27 cellular contexts compared by ENCODE assay signal in the genomic region with DNA sequence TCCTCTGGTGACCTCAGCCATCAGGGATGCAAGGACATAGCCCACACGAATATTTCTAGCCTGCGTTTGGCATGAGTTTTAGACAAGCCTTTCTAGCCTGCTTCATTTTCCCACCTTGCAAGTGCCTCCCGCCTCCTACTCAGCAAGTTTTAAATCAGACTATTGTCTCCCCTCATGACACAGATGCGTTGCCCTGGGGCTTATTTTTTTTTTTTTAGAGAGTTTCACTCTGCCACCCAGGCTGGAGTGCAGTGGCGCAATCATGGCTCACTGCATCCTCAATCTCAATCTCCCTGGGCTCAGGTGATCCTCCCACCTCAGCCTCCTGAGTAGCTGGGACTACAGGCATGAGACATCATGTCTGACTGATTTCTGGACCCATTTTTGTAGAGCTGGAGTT. TPM values are rescaled to one million over a fixed set of nuclear protein-coding genes. Genes with fewer than 3 reads are reported as not detected.
A peak's percentile ranks its signal among the peaks of the same experiment; 100 is the strongest.
DNase-seq lines count a peak whose midpoint lies in the region; ATAC-seq, FAIRE-seq and TF ChIP-seq lines count a peak whose summit lies in the region.
"Had no signal": no experiment of that assay in that cellular context is flagged by ENCODE, and none has a peak within 500 bp of the region (broad histone marks: within the 10 kb centered on the region; RNA-seq: fewer than 3 reads in every experiment).

No MANE protein-coding gene starts in this region.

- H3K4me2 ChIP-seq in GM23248 (ENCODE audit: unreplicated experiment) (no peak overlapping the region), IMR-90 (ENCODE audit: low read depth, low read length) (no peak overlapping the region), H1 (ENCODE audit: insufficient read depth in 1 of 2, low read depth in 2 of 2, low read length in 2 of 2) (no peak overlapping the region), neuronal stem cell (ENCODE audit: insufficient read depth, low read length, poor library complexity, severe bottlenecking) (no peak overlapping the region)
- H3K4me2 ChIP-seq: A549, PC-9 had no signal

- ATAC-seq in IMR-90 (ENCODE audit: low read depth), result no peak
- no peak for ATAC-seq in T-helper 17 cell
- no peak for ATAC-seq in lower lobe of right lung
- ATAC-seq: A549, HCT116, Right ventricle myocardium inferior had no signal

- H4K5ac ChIP-seq in IMR-90 (ENCODE audit: low read depth, low read length) (no peak overlapping the region; the same call in 1 of the 2 replicates), H1 (ENCODE audit: insufficient read length, low read depth, low read length) (no peak overlapping the region)

- H4K20me1 ChIP-seq in GM23248 (ENCODE audit: insufficient read depth) (no peaks in the 10 kb centered on the region), IMR-90 (ENCODE audit: insufficient read depth, low read length) (no peaks in the 10 kb centered on the region), H1 (replicated peaks in 1 of 2; ENCODE audit: control insufficient read depth in 1 of 2, insufficient read depth in 2 of 2, low read length in 2 of 2) (no peaks in the 10 kb centered on the region)
- H4K20me1 ChIP-seq: BLaER1 treated with 17β-estradiol and CSF1 and Interleukin-3, amounts not matched to agents 10 nM and 100 nM had no signal

- H4K8ac ChIP-seq in IMR-90 (ENCODE audit: low read depth in 2 of 2, low read length in 2 of 2) (no peak overlapping the region), H1 (ENCODE audit: extremely low read depth, insufficient read depth, low read length) (no peak overlapping the region), neuronal stem cell (ENCODE audit: low read depth, low read length) (no peak overlapping the region)

- H3K9me1 ChIP-seq in IMR-90 (ENCODE audit: insufficient read depth, low read length), result peaks cover 8% of the 10 kb centered on the region

- H3K4me1 ChIP-seq in GM23248 (ENCODE audit: insufficient read depth) (peaks cover 12% of the 10 kb centered on the region), IMR-90 (ENCODE audit: control insufficient read depth, insufficient read depth, low read length) (peaks cover 14% of the 10 kb centered on the region; the same call in 1 of the 2 replicates), H1 (replicated peaks in 1 of 4; ENCODE audit: control insufficient read depth in 3 of 4, insufficient read depth in 4 of 4, low read length in 3 of 4) (peaks cover 0 to 7% (median 0%) of the 10 kb centered on the region in 4 experiments; a peak in 1 of 7 replicates), neuronal stem cell (ENCODE audit: control insufficient read depth in 2 of 2, insufficient read depth in 1 of 2, low read depth in 1 of 2, low read length in 2 of 2) (peaks cover 8 to 9% of the 10 kb centered on the region in 2 donors), lower lobe of right lung (peaks cover 13% of the 10 kb centered on the region)
- H3K4me1 ChIP-seq: SJCRH30 had no signal

- peaks cover 7% of the 10 kb centered on the region for H3K36me3 Mint-ChIP-seq in T-helper 17 cell (ENCODE audit: low read depth)

- H3K23me2 ChIP-seq in H1 (ENCODE audit: low read depth, low read length), result no peaks in the 10 kb centered on the region

- 0 out of 2 replicates have a peak, but pooled peaks cover 11% of the 10 kb centered on the region for H3F3A ChIP-seq in GM23248 (ENCODE audit: insufficient read depth)

- H2BK120ac ChIP-seq in IMR-90 (ENCODE audit: low read depth, low read length) (no peak overlapping the region), H1 (replicated peaks; ENCODE audit: low read depth, low read length) (no peak overlapping the region), neuronal stem cell (ENCODE audit: low read depth, low read length) (peak overlapping the region; percentile 7)

- H3K4me3 ChIP-seq in GM23248 (no peak overlapping the region), IMR-90 (ENCODE audit: insufficient read depth, low read depth, low read length) (no peak overlapping the region), H1 (ENCODE audit: extremely low read depth in 1 of 4, insufficient read depth in 2 of 4, low read depth in 3 of 4, low read length in 4 of 4) (no peak overlapping the region), neuronal stem cell (ENCODE audit: low read length in 2 of 2) (no peak overlapping the region), lower lobe of right lung (no peak overlapping the region)
- H3K4me3 ChIP-seq: A549; BLaER1 treated with 17β-estradiol and CSF1 and Interleukin-3, amounts not matched to agents 10 nM and 100 nM; PC-9; SJCRH30 had no signal

- H3K14ac ChIP-seq in IMR-90 (replicated peaks; ENCODE audit: low read depth, low read length) (no peak overlapping the region), H1 (ENCODE audit: insufficient read length) (no peak overlapping the region), neuronal stem cell (ENCODE audit: low read length) (peak overlapping the region; percentile 47)

- TF ChIP-seq CTCF in IMR-90 (conservative IDR thresholded peaks at IDR 0.05; ENCODE audit: low read depth, low read length) (no peak), H1 (IDR thresholded peaks at IDR 0.05; ENCODE audit: control extremely low read depth in 1 of 3, insufficient read depth in 1 of 3, low read depth in 1 of 3, low read length in 3 of 3) (no peak), lower lobe of right lung (IDR thresholded peaks at IDR 0.05) (no peak)

- H3K4me1 Mint-ChIP-seq in T-helper 17 cell, result peaks cover 8% of the 10 kb centered on the region

- DNase-seq in GM23248 (peak; percentile 16), IMR-90 (no peak), H1 (ENCODE audit: low read depth in 1 of 2, low spot score in 2 of 2) (no peak), neuronal stem cell (ENCODE audit: low spot score) (no peak), NCI-H2081 (lab: John Stamatoyannopoulos, UW) (no peak), T-helper 17 cell (no peak), lower lobe of right lung (no peak)
- DNase-seq: AML-193; CD4-positive, alpha-beta T cell; DMS53; NCI-H1092; NCI-H1417 treated with DMSO at 0.1 percent for 48 hours; NCI-H1694 treated with DMSO at 0.1 percent for 48 hours; NCI-H446 treated with DMSO at 0.1 percent for 48 hours; NCI-H526; NCI-H82; NK-92 treated with Interleukin-12 subunit alpha and Interleukin-12 subunit beta, amount 100 ng/mL, for 24 hours; PC-9; SJCRH30 had no signal

- peaks cover 95% of the 10 kb centered on the region for H3K27me3 Mint-ChIP-seq in T-helper 17 cell

- H2BK20ac ChIP-seq in IMR-90 (ENCODE audit: low read depth, low read length) (no peak overlapping the region), H1 (ENCODE audit: low read length) (no peak overlapping the region)

- no peak for FAIRE-seq in H1 (lab: Jason Lieb, UNC)
- FAIRE-seq: A549 had no signal

- POLR2A ChIA-PET in IMR-90 (lab: Charles Lee; ENCODE audit: unreplicated experiment), result no interaction called here
- POLR2A ChIA-PET in H1 (lab: Charles Lee; ENCODE audit: partially characterized antibody), result no interaction called here

- no peak overlapping the region for H2BK15ac ChIP-seq in IMR-90 (ENCODE audit: low read depth, low read length)
- no peak overlapping the region for H2BK15ac ChIP-seq in H1 (ENCODE audit: low read length)
- H2BK15ac ChIP-seq in neuronal stem cell (ENCODE audit: low read length), result no peak overlapping the region

- WGBS in GM23248 (ENCODE audit: low coverage in 1 of 2, low lambda C conversion rate in 2 of 2, missing lambda C conversion rate in 2 of 2), 2 experiments, result 87% methylated on average over 5 of the region's 5 CpGs
- WGBS in IMR-90 (ENCODE audit: extremely low coverage in 2 of 2, insufficient read length in 1 of 2), 2 experiments, result 77% methylated on average over 3 of the region's 5 CpGs; no CpG with 5 or more reads in 1 of the 2 experiments
- 82% methylated on average over 5 of the region's 5 CpGs; no CpG with 5 or more reads in 1 of the 2 experiments for WGBS in H1 (ENCODE audit: extremely low coverage in 1 of 2, insufficient coverage in 1 of 2, insufficient read length in 1 of 2, insufficient replicate concordance in 2 of 2, low coverage in 1 of 2, low lambda C conversion rate in 2 of 2, missing lambda C conversion rate in 1 of 2), 2 experiments
- WGBS in neuronal stem cell (ENCODE audit: extremely low coverage in 2 of 2, insufficient read length in 2 of 2, insufficient replicate concordance in 1 of 2), 2 donors, result no CpG with 5 or more reads among the region's 5 CpGs

- no peak overlapping the region for H3K18ac ChIP-seq in IMR-90 (ENCODE audit: low read depth, low read length)
- no peak overlapping the region for H3K18ac ChIP-seq in H1 (ENCODE audit: extremely low read depth, low read length)
- no peak overlapping the region for H3K18ac ChIP-seq in neuronal stem cell (ENCODE audit: low read length)

- TF ChIP-seq RAD21 in IMR-90 (IDR thresholded peaks at IDR 0.05; ENCODE audit: low read length) (no peak), H1 (IDR thresholded peaks at IDR 0.05 in 1 of 2, conservative IDR thresholded peaks at IDR 0.05 in 1 of 2; ENCODE audit: low read depth in 2 of 2, low read length in 2 of 2) (no peak)

- no peak for TF ChIP-seq POLR2A in IMR-90 (IDR thresholded peaks at IDR 0.05; ENCODE audit: low read depth, low read length)
- no peak for TF ChIP-seq POLR2A in H1 (IDR thresholded peaks at IDR 0.05; ENCODE audit: control extremely low read depth in 1 of 2, low read depth in 2 of 2, low read length in 2 of 2)

- H3K27me3 ChIP-seq in GM23248 (replicated peaks; ENCODE audit: insufficient read depth), result peaks cover 10% of the 10 kb centered on the region; the same call in 1 of the 2 replicates
- peaks cover 6% of the 10 kb centered on the region for H3K27me3 ChIP-seq in IMR-90 (ENCODE audit: control insufficient read depth, insufficient read depth, low read length)
- H3K27me3 ChIP-seq in H1 (replicated peaks in 1 of 4; ENCODE audit: control insufficient read depth in 3 of 4, extremely low read depth in 1 of 4, insufficient read depth in 3 of 4, low read length in 3 of 4), result peaks cover 0 to 3% (median 0%) of the 10 kb centered on the region in 4 experiments; a peak in 1 of 7 replicates
- peaks cover 0 to 46% (median 0%) of the 10 kb centered on the region in 3 experiments for H3K27me3 ChIP-seq in neuronal stem cell (ENCODE audit: control insufficient read depth in 3 of 3, insufficient read depth in 3 of 3, low read depth in 1 of 3, low read length in 3 of 3)
- peaks cover 49% of the 10 kb centered on the region for H3K27me3 ChIP-seq in lower lobe of right lung (ENCODE audit: low read depth)
- H3K27me3 ChIP-seq: SJCRH30 had no signal

- H3K4me3 Mint-ChIP-seq in T-helper 17 cell, result no peak overlapping the region
- H3K4me3 Mint-ChIP-seq: CD4-positive, alpha-beta T cell had no signal

- H3K9ac ChIP-seq in GM23248 (no peak overlapping the region), IMR-90 (ENCODE audit: low read depth, low read length) (no peak overlapping the region), H1 (replicated peaks in 1 of 4; ENCODE audit: extremely low read depth in 1 of 4, low read depth in 3 of 4, low read length in 3 of 4) (no peak overlapping the region), neuronal stem cell (ENCODE audit: low read depth, low read length, poor library complexity) (peak overlapping the region; percentile 12)
- H3K9ac ChIP-seq: BLaER1 treated with 17β-estradiol and CSF1 and Interleukin-3, amounts not matched to agents 10 nM and 100 nM had no signal

- H2AK5ac ChIP-seq in IMR-90 (ENCODE audit: low read depth, low read length) (peak overlapping the region; percentile 26; the same call in 1 of the 2 replicates), H1 (ENCODE audit: low read depth, low read length) (no peak overlapping the region), neuronal stem cell (ENCODE audit: low read depth, low read length) (no peak overlapping the region)

- H3K4ac ChIP-seq in IMR-90 (ENCODE audit: low read depth, low read length), result no peak overlapping the region
- no peak overlapping the region for H3K4ac ChIP-seq in H1 (replicated peaks; ENCODE audit: insufficient read length, low read depth, low read length)
- no peak overlapping the region for H3K4ac ChIP-seq in neuronal stem cell (ENCODE audit: low read length)

- no peak overlapping the region for H2AK9ac ChIP-seq in IMR-90 (replicated peaks; ENCODE audit: low read depth, low read length, poor library complexity)

- H2BK12ac ChIP-seq in H1 (ENCODE audit: low read depth, low read length) (no peak overlapping the region), neuronal stem cell (ENCODE audit: low read length) (no peak overlapping the region)

- H3K27ac Mint-ChIP-seq in T-helper 17 cell, result no peak overlapping the region
- H3K27ac Mint-ChIP-seq: CD4-positive, alpha-beta T cell had no signal

- dilution Hi-C loops in IMR-90 (cut with HindIII; ENCODE audit: low sequenced_read_pairs, unreplicated experiment), result loop anchor here (25.0 kb wide), 1 partner anchor 309 kb away; no protein-coding TSS in a partner anchor

- no peaks in the 10 kb centered on the region for H3K79me2 ChIP-seq in GM23248 (ENCODE audit: insufficient read depth)
- no peaks in the 10 kb centered on the region for H3K79me2 ChIP-seq in H1 (ENCODE audit: control insufficient read depth in 1 of 2, insufficient read depth in 2 of 2, low read length in 2 of 2)

- H3K27ac ChIP-seq in GM23248 (no peak overlapping the region), IMR-90 (ENCODE audit: insufficient read depth, low read length) (no peak overlapping the region), H1 (ENCODE audit: low read depth, low read length) (no peak overlapping the region), neuronal stem cell (replicated peaks; ENCODE audit: low read length) (no peak overlapping the region), lower lobe of right lung (no peak overlapping the region)
- H3K27ac ChIP-seq: A549; BLaER1 treated with 17β-estradiol and CSF1 and Interleukin-3, amounts not matched to agents 10 nM and 100 nM; PC-9; SJCRH30 had no signal

- BruUV-seq in IMR-90 (replicated peaks; lab: Mats Ljungman, UMichigan), result no TSS peak

- H3K9me3 ChIP-seq in GM23248 (ENCODE audit: low read depth), result no peaks in the 10 kb centered on the region
- H3K9me3 ChIP-seq in IMR-90 (ENCODE audit: control insufficient read depth, insufficient read depth, low read length), result no peaks in the 10 kb centered on the region
- H3K9me3 ChIP-seq in H1 (ENCODE audit: insufficient read depth in 2 of 2, low read depth in 1 of 2, low read length in 1 of 2), result no peaks in the 10 kb centered on the region
- no peaks in the 10 kb centered on the region for H3K9me3 ChIP-seq in neuronal stem cell (replicated peaks in 1 of 2; ENCODE audit: control insufficient read depth in 2 of 2, insufficient read depth in 1 of 2, low read depth in 1 of 2, low read length in 2 of 2)
- H3K9me3 ChIP-seq in T-helper 17 cell (ENCODE audit: control insufficient read depth, low read length, poor library complexity, severe bottlenecking), result no peaks in the 10 kb centered on the region
- H3K9me3 ChIP-seq in lower lobe of right lung, result no peaks in the 10 kb centered on the region
- H3K9me3 ChIP-seq: A549; BLaER1 treated with 17β-estradiol and CSF1 and Interleukin-3, amounts not matched to agents 10 nM and 100 nM; SJCRH30 had no signal

- no peak overlapping the region for H4K91ac ChIP-seq in IMR-90 (ENCODE audit: insufficient read depth, low read depth, low read length)
- no peak overlapping the region for H4K91ac ChIP-seq in H1 (replicated peaks; ENCODE audit: insufficient read length, low read length)
- no peak overlapping the region for H4K91ac ChIP-seq in neuronal stem cell (ENCODE audit: low read depth, low read length, poor library complexity)

- H2BK5ac ChIP-seq in IMR-90 (ENCODE audit: low read depth, low read length, poor library complexity, severe bottlenecking) (no peak overlapping the region), H1 (ENCODE audit: low read depth, low read length) (no peak overlapping the region), neuronal stem cell (ENCODE audit: low read length) (no peak overlapping the region)

- intact Hi-C loops in IMR-90 (cut with micrococcal nuclease), result no loop called here
- intact Hi-C loops in lower lobe of right lung (cut with DNase I), result no loop called here

- H3K36me3 ChIP-seq in GM23248 (ENCODE audit: low read depth), result no peaks in the 10 kb centered on the region
- H3K36me3 ChIP-seq in IMR-90 (ENCODE audit: control insufficient read depth, insufficient read depth, low read length), result no peaks in the 10 kb centered on the region
- no peaks in the 10 kb centered on the region for H3K36me3 ChIP-seq in H1 (ENCODE audit: control insufficient read depth in 2 of 4, insufficient read depth in 4 of 4, low read length in 3 of 4)
- H3K36me3 ChIP-seq in neuronal stem cell (replicated peaks in 1 of 2; ENCODE audit: control insufficient read depth in 2 of 2, insufficient read depth in 2 of 2, low read length in 2 of 2), result no peaks in the 10 kb centered on the region
- no peaks in the 10 kb centered on the region for H3K36me3 ChIP-seq in lower lobe of right lung
- H3K36me3 ChIP-seq: BLaER1 treated with 17β-estradiol and CSF1 and Interleukin-3, amounts not matched to agents 10 nM and 100 nM; SJCRH30 had no signal

- TF ChIP-seq EP300 in H1 (IDR thresholded peaks at IDR 0.05; ENCODE audit: borderline replicate concordance in 1 of 2, low read depth in 2 of 2, low read length in 2 of 2), result no peak

- H3K23ac ChIP-seq in IMR-90 (ENCODE audit: low read depth, low read length), result no peak overlapping the region
- H3K23ac ChIP-seq in H1 (ENCODE audit: insufficient read length), result no peak overlapping the region
- H3K23ac ChIP-seq in neuronal stem cell (ENCODE audit: low read depth, low read length, poor library complexity), result peak overlapping the region; percentile 3

- CTCF ChIA-PET in IMR-90 (lab: Yijun Ruan, JAX), result no interaction called here
- CTCF ChIA-PET in H1 (lab: Charles Lee; ENCODE audit: partially characterized antibody), result no interaction called here

- H3K79me1 ChIP-seq in IMR-90 (ENCODE audit: low read depth in 1 of 2, low read length in 2 of 2) (no peaks in the 10 kb centered on the region), H1 (ENCODE audit: low read depth, low read length) (no peaks in the 10 kb centered on the region), neuronal stem cell (ENCODE audit: low read depth, low read length) (no peaks in the 10 kb centered on the region)

- H2AFZ ChIP-seq in GM23248, result no peak overlapping the region
- peak overlapping the region; percentile 28 for H2AFZ ChIP-seq in IMR-90 (replicated peaks; ENCODE audit: low read length, poor library complexity)
- H2AFZ ChIP-seq in H1 (ENCODE audit: low read length), result peak overlapping the region; percentile 34; the same call in 1 of the 2 replicates
- H2AFZ ChIP-seq in neuronal stem cell (ENCODE audit: low read length), result no peak overlapping the region
- H2AFZ ChIP-seq: PC-9 had no signal

- H3K56ac ChIP-seq in IMR-90 (ENCODE audit: extremely low read depth, insufficient read depth, low read length) (no peak overlapping the region), H1 (replicated peaks; ENCODE audit: insufficient read length, low read depth, low read length) (no peak overlapping the region)

- in situ Hi-C loops in GM23248 (cut with MboI) (loop anchor here (25.0 kb wide), 2 partner anchors 509 to 659 kb away; no protein-coding TSS in a partner anchor), IMR-90 (cut with MboI; ENCODE audit: low sequenced_read_pairs) (loop anchor here (25.0 kb wide), 3 partner anchors 534 to 1309 kb away; a partner anchor contains a TSS)

- no peaks in the 10 kb centered on the region for H3K9me2 ChIP-seq in GM23248 (ENCODE audit: insufficient read depth)

RNA-seq across cellular contexts. Expression of a gene that starts 14.6 kb away (rescaled TPM):
- 0.11 and 0.25 TPM in 2 replicates for total RNA-seq in GM23248 (2014; rRNA removed; shearing (Covaris generic))
- polyA plus RNA-seq in GM23248 (2016; fragmentation: Nextera tagmentation; extraction: Ambion mirVana) (0.16 and 0.20 TPM in 2 replicates), IMR-90 (2012; rRNA removed) (0.09 and 0.17 TPM in 2 replicates), H1 (2011; rRNA removed) (0.11 and 0.21 TPM in 2 replicates)
- total RNA-seq in IMR-90 (2012; rRNA removed) (under 0.01 TPM in 2 replicates), T-helper 17 cell (not detected), lower lobe of right lung (0.77 TPM)
- polyA plus RNA-seq in IMR-90 (2012; cell fraction: cytosol; rRNA removed), result 0.10 and 0.30 TPM in 2 replicates
- 0.52 and 2.5 TPM in 2 replicates for polyA plus RNA-seq in IMR-90 (2012; cell fraction: nucleus; rRNA removed; ENCODE audit: low replicate concordance)
- 0.17 and 0.20 TPM in 2 replicates for total RNA-seq in H1 (2021; fragmentation: NEBNext Ultra II Directional; extraction: Animal tissue kit (Norgen Biotek cat#: 25700))
- 0.10 TPM for polyA plus RNA-seq in H1 (2011; cell fraction: cytosol; rRNA removed)
- polyA plus RNA-seq in H1 (2011; cell fraction: nucleus; rRNA removed), result 0.04 TPM
- 0.19 to 0.29 TPM (median 0.28 TPM) in 4 replicates for polyA plus RNA-seq in H1 (2012, experiment 1 of 2)
- 0.16 TPM for polyA plus RNA-seq in H1 (2012, experiment 2 of 2)
- 0.32 TPM for polyA plus RNA-seq in H1 (2013, experiment 1 of 2)
- 0.39 TPM for polyA plus RNA-seq in H1 (2013, experiment 2 of 2)
- 0.15 and 0.22 TPM in 2 replicates for polyA minus RNA-seq in H1 (2011; rRNA and poly(A)+ RNA removed)
- not detected for polyA minus RNA-seq in H1 (2011; cell fraction: cytosol; rRNA and poly(A)+ RNA removed)
- 0.30 TPM for polyA minus RNA-seq in H1 (2011; cell fraction: nucleus; rRNA and poly(A)+ RNA removed)
- polyA plus RNA-seq in neuronal stem cell (2013, experiment 1 of 2), result 0.08 TPM
- polyA plus RNA-seq in neuronal stem cell (2013, experiment 2 of 2), result 0.03 TPM
- total RNA-seq: G401, SJCRH30 had no signal

RNA-seq across cellular contexts. Expression of a gene that starts 17.3 kb away (rescaled TPM):
- 5.5 and 5.8 TPM in 2 replicates for total RNA-seq in GM23248 (2014; rRNA removed; shearing (Covaris generic))
- polyA plus RNA-seq in GM23248 (2016; fragmentation: Nextera tagmentation; extraction: Ambion mirVana) (1.9 and 2.1 TPM in 2 replicates), IMR-90 (2012; rRNA removed) (1.2 and 1.5 TPM in 2 replicates), H1 (2011; rRNA removed) (0.12 and 0.16 TPM in 2 replicates)
- total RNA-seq in IMR-90 (2012; rRNA removed) (2.7 and 3.6 TPM in 2 replicates), T-helper 17 cell (under 1 TPM in 1 of 2 donors, not detected in 1; 0.12 TPM), lower lobe of right lung (not detected)
- 0.80 and 1.1 TPM in 2 replicates for polyA plus RNA-seq in IMR-90 (2012; cell fraction: cytosol; rRNA removed)
- polyA plus RNA-seq in IMR-90 (2012; cell fraction: nucleus; rRNA removed; ENCODE audit: low replicate concordance), result 0.63 and 0.79 TPM in 2 replicates
- 0.48 and 0.60 TPM in 2 replicates for total RNA-seq in H1 (2021; fragmentation: NEBNext Ultra II Directional; extraction: Animal tissue kit (Norgen Biotek cat#: 25700))
- 0.22 TPM for polyA plus RNA-seq in H1 (2011; cell fraction: cytosol; rRNA removed)
- 0.19 TPM for polyA plus RNA-seq in H1 (2011; cell fraction: nucleus; rRNA removed)
- 0.29 to 0.37 TPM (median 0.35 TPM) in 4 replicates for polyA plus RNA-seq in H1 (2012, experiment 1 of 2)
- polyA plus RNA-seq in H1 (2012, experiment 2 of 2), result 0.14 TPM
- 0.49 TPM for polyA plus RNA-seq in H1 (2013, experiment 1 of 2)
- polyA plus RNA-seq in H1 (2013, experiment 2 of 2), result 0.63 TPM
- 0.25 and 0.29 TPM in 2 replicates for polyA minus RNA-seq in H1 (2011; rRNA and poly(A)+ RNA removed)
- polyA minus RNA-seq in H1 (2011; cell fraction: cytosol; rRNA and poly(A)+ RNA removed), result not detected
- polyA minus RNA-seq in H1 (2011; cell fraction: nucleus; rRNA and poly(A)+ RNA removed), result 0.30 TPM
- polyA plus RNA-seq in neuronal stem cell (2013, experiment 1 of 2), result 0.21 TPM
- 0.28 TPM for polyA plus RNA-seq in neuronal stem cell (2013, experiment 2 of 2)
- total RNA-seq: CD4-positive, alpha-beta T cell; SJCRH30 had no signal

RNA-seq across cellular contexts. Expression of a gene that starts 54.0 kb away (rescaled TPM):
- not detected in 2 replicates for total RNA-seq in GM23248 (2014; rRNA removed; shearing (Covaris generic))
- polyA plus RNA-seq in GM23248 (2016; fragmentation: Nextera tagmentation; extraction: Ambion mirVana), result not detected in 2 replicates
- total RNA-seq in IMR-90 (2012; rRNA removed), result not detected in 2 replicates
- not detected in 2 replicates for polyA plus RNA-seq in IMR-90 (2012; rRNA removed)
- not detected in 2 replicates for polyA plus RNA-seq in IMR-90 (2012; cell fraction: cytosol; rRNA removed)
- polyA plus RNA-seq in IMR-90 (2012; cell fraction: nucleus; rRNA removed; ENCODE audit: low replicate concordance), result not detected in 2 replicates
- total RNA-seq in H1 (2021; fragmentation: NEBNext Ultra II Directional; extraction: Animal tissue kit (Norgen Biotek cat#: 25700)), result not detected in 2 replicates
- not detected in 2 replicates for polyA plus RNA-seq in H1 (2011; rRNA removed)
- not detected for polyA plus RNA-seq in H1 (2011; cell fraction: cytosol; rRNA removed)
- polyA plus RNA-seq in H1 (2011; cell fraction: nucleus; rRNA removed), result not detected
- not detected in 4 replicates for polyA plus RNA-seq in H1 (2012, experiment 1 of 2)
- polyA plus RNA-seq in H1 (2012, experiment 2 of 2), result not detected
- polyA plus RNA-seq in H1 (2013, experiment 1 of 2), result 0.08 TPM
- 0.07 TPM for polyA plus RNA-seq in H1 (2013, experiment 2 of 2)
- not detected in 2 replicates for polyA minus RNA-seq in H1 (2011; rRNA and poly(A)+ RNA removed)
- polyA minus RNA-seq in H1 (2011; cell fraction: cytosol; rRNA and poly(A)+ RNA removed), result not detected
- polyA minus RNA-seq in H1 (2011; cell fraction: nucleus; rRNA and poly(A)+ RNA removed), result not detected
- not detected for polyA plus RNA-seq in neuronal stem cell (2013, experiment 1 of 2)
- not detected for polyA plus RNA-seq in neuronal stem cell (2013, experiment 2 of 2)
- total RNA-seq in T-helper 17 cell, result 1 to 10 TPM; 1.3 to 3.3 TPM
- total RNA-seq in lower lobe of right lung, result not detected
- total RNA-seq: Daoy, G401, H4, PC-9, Right ventricle myocardium inferior, RPMI7951, SJCRH30 had no signal

Comparison
In these comparisons a context has a peak if more than half of its experiments do, and no peak if none do; other contexts are left out.
1. H2AFZ ChIP-seq: peak in IMR-90 (single experiment) and H1 (single experiment); none in GM23248 (single experiment) and neuronal stem cell (single experiment).